Comparison of ENCODE assay signal across 1 cellular context in the genomic region with DNA sequence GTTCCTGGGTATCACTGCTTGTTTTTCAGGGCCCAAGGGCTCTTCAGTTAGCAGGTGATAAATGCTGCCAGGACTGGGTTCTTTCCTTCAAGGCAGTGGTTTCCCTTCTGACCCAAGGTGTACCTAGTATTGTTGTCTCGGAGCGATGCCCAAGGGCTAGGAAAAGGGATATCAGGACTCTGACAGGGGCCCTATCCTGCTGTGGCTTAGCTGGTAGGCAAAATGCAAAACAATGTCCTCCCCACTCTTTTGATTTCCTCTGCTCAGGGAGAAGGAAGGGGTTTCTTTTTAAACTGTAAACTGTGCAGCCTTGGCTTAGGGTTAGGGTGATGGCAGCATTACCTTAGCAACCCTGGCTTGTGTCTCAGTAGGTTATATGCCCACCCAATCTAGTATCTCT.
TF ChIP-seq lines count a peak whose summit lies in the region.

No MANE protein-coding gene starts in this region.

TF ChIP-seq in GM23338, 12 proteins besides CTCF, POLR2A, EP300 and RAD21 (continued from another document):
- TF ChIP-seq ETS1 (IDR thresholded peaks at IDR 0.05) (no peak), CREB1 (CRISPR knock-in tag; IDR thresholded peaks at IDR 0.05; ENCODE audit: low read depth) (no peak), STAT1 (IDR thresholded peaks at IDR 0.05; ENCODE audit: unreplicated experiment) (no peak), NANOG (IDR thresholded peaks at IDR 0.05; ENCODE audit: borderline replicate concordance) (no peak), EZH2phosphoT487 (IDR thresholded peaks at IDR 0.05; ENCODE audit: unreplicated experiment) (no peak), EZH2 (IDR thresholded peaks at IDR 0.05; ENCODE audit: low read depth, unreplicated experiment) (no peak), JUNB (IDR thresholded peaks at IDR 0.05; ENCODE audit: unreplicated experiment) (no peak), ZNF331 (CRISPR knock-in tag; IDR thresholded peaks at IDR 0.05; ENCODE audit: low read depth) (no peak)
- TF ChIP-seq, protein P1, sequence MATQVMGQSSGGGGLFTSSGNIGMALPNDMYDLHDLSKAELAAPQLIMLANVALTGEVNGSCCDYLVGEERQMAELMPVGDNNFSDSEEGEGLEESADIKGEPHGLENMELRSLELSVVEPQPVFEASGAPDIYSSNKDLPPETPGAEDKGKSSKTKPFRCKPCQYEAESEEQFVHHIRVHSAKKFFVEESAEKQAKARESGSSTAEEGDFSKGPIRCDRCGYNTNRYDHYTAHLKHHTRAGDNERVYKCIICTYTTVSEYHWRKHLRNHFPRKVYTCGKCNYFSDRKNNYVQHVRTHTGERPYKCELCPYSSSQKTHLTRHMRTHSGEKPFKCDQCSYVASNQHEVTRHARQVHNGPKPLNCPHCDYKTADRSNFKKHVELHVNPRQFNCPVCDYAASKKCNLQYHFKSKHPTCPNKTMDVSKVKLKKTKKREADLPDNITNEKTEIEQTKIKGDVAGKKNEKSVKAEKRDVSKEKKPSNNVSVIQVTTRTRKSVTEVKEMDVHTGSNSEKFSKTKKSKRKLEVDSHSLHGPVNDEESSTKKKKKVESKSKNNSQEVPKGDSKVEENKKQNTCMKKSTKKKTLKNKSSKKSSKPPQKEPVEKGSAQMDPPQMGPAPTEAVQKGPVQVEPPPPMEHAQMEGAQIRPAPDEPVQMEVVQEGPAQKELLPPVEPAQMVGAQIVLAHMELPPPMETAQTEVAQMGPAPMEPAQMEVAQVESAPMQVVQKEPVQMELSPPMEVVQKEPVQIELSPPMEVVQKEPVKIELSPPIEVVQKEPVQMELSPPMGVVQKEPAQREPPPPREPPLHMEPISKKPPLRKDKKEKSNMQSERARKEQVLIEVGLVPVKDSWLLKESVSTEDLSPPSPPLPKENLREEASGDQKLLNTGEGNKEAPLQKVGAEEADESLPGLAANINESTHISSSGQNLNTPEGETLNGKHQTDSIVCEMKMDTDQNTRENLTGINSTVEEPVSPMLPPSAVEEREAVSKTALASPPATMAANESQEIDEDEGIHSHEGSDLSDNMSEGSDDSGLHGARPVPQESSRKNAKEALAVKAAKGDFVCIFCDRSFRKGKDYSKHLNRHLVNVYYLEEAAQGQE (IDR thresholded peaks at IDR 0.05; ENCODE audit: unreplicated experiment): no peak
